ENCODE assay signal across 11 cellular contexts in the genomic region with DNA sequence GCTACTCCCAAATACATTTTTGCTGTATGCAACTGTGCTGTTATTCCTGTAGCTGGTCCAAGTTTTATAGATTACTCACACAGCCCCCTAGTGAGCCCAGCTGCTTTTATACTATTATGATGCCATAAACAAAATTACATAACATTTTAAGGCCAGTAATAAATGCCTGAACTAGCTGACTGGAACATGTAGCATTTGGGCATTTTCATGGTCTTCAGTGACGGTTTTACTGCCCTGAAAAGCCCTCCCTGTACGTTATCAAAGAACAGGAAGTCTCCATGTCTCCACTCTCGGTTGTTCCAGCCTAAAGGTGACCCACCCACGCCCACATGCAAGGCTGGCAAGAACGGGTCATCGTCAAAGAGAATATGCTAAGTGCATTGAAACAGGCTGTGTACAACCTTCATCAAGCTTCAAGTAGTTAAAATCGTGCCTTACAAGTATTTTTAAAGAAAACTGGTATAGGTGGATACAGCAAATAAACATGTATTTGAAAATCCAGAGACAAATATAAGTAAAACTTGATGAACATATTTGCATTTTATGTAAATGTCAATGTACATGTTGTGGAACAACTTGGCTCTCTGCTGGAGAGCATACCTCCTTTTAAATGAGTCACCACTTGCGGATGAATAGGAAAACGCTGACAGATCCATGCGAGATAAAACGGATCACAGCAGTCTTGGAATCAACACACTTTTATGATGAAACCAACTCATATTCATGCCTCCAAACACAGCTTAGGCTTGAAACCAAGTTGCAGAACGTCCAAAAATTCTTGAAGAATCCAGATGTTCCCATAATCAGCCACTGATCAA.
DNase-seq lines count a peak whose midpoint lies in the region; ATAC-seq and TF ChIP-seq lines count a peak whose summit lies in the region.
"Had no signal": no experiment of that assay in that cellular context is flagged by ENCODE, and none has a peak within 500 bp of the region (broad histone marks: within the 10 kb centered on the region; RNA-seq: fewer than 3 reads in every experiment).

No MANE protein-coding gene starts in this region.

- H3K36me3 ChIP-seq in mucosa of descending colon (ENCODE audit: low read depth): no peaks in the 10 kb centered on the region

- no peak overlapping the region for H3K4me3 ChIP-seq in mucosa of descending colon

- peaks cover 8% of the 10 kb centered on the region for H3K4me1 ChIP-seq in mucosa of descending colon (ENCODE audit: low read depth)

- no peak for TF ChIP-seq CTCF in mucosa of descending colon (IDR thresholded peaks at IDR 0.05)

- no peaks in the 10 kb centered on the region for H3K9me3 ChIP-seq in mucosa of descending colon

- peak; percentile 85 for DNase-seq in COLO829 (ENCODE audit: low spot score)
- DNase-seq in NCI-H526 (lab: John Stamatoyannopoulos, UW): peak; percentile 76 to 78
- DNase-seq in cerebellar cortex (ENCODE audit: low spot score): peak; percentile 32
- peak in 1 of 3 donors; percentile 33 for DNase-seq in mucosa of descending colon
- DNase-seq in HK-2 (ENCODE audit: unreplicated experiment): no peak
- DNase-seq in activated CD4-positive, alpha-beta T cell treated with anti-CD3 and anti-CD28 coated beads for 4 hours: no peak
- DNase-seq: DMS53, Karpas-422 had no signal

- intact Hi-C loops in mucosa of descending colon (cut with DNase I, micrococcal nuclease): no loop called here

- ATAC-seq in mucosa of descending colon (peak; percentile 83), GM19023 (IDR thresholded peaks at IDR 0.05; ENCODE audit: unreplicated experiment) (no peak), HG03469 (IDR thresholded peaks at IDR 0.05; ENCODE audit: unreplicated experiment) (no peak)
- ATAC-seq: activated CD4-positive, CD25-positive, alpha-beta regulatory T cell treated with anti-CD3 and anti-CD28 coated beads, Interleukin-2, amount 50 U/mL, for 24 hours had no signal

Comparison
In these comparisons a context has a peak if more than half of its experiments do, and no peak if none do; other contexts are left out.
1. DNase-seq: peak in COLO829 (single experiment), NCI-H526 (2 of 2) and cerebellar cortex (single experiment); none in HK-2 (single experiment) and activated CD4-positive, alpha-beta T cell treated with anti-CD3 and anti-CD28 coated beads for 4 hours (0 of 2).